Comparison of ENCODE assay signal across 22 cellular contexts in the genomic region with DNA sequence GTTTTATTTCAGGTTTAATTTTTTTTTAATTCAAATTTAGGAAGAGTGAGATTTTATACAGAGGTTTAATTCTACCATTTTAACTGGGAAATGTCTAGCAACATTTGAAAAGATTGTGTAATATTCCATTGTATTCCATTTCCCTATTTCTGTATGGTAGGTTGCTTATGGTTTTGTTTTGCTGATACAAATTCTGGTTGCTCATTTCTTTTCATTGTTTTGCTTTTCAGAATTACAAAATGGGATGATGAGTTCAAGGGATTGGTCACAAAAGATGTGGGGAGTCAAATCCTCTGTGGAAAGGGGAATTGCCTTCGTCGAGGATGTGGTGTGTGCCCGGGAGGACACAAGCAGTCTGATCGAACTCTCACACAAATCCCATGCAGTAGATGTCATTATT.
"Had no signal": no experiment of that assay in that cellular context is flagged by ENCODE, and none has a peak within 500 bp of the region (broad histone marks: within the 10 kb centered on the region; RNA-seq: fewer than 3 reads in every experiment).

No MANE protein-coding gene starts in this region.

- H3K4me3 Mint-ChIP-seq: activated naive CD8-positive, alpha-beta T cell treated with anti-CD3 and anti-CD28 coated beads for 36 hours; activated T-cell treated with anti-CD3 and anti-CD28 coated beads, Interleukin-2, amount 50 U/mL, for 4 hours; memory B cell; natural killer cell treated with Interleukin-12 subunit alpha and Interleukin-12 subunit beta and Interleukin-15 and Interleukin-18, amount 100 ng/mL, for 72 hours; stimulated activated naive CD8-positive, alpha-beta T cell treated with anti-CD3 and anti-CD28 coated beads, Interleukin-15, Interleukin-2, amounts not matched to agents 100 ng/mL and 50 ng/mL, for 24 hours had no signal

- H3K27ac ChIP-seq: coronary artery, hepatocyte, psoas muscle, tibial artery had no signal

- DNase-seq: activated CD4-positive, alpha-beta T cell treated with anti-CD3 and anti-CD28 coated beads for 1 hour; activated CD8-positive, alpha-beta memory T cell treated with anti-CD3 and anti-CD28 coated beads for 24 hours; activated CD8-positive, alpha-beta memory T cell treated with anti-CD3 and anti-CD28 coated beads, Interleukin-2, amount 50 U/mL, for 48 hours; activated naive CD4-positive, alpha-beta T cell treated with Interleukin-2 at 50 U/mL for 16 hours; activated naive CD8-positive, alpha-beta T cell treated with anti-CD3 and anti-CD28 coated beads for 36 hours; activated T-cell treated with anti-CD3 and anti-CD28 coated beads, Interleukin-2, amount 50 U/mL, for 4 hours; central memory CD4-positive, alpha-beta T cell; glutamatergic neuron; left ventricle myocardium superior; psoas muscle; spleen; stimulated activated CD4-positive, alpha-beta T cell treated with anti-CD3 and anti-CD28 coated beads, Interleukin-4, amount 100 ng/mL, for 4 hours; substantia nigra; T-cell; tibial artery had no signal

- H3K9me3 ChIP-seq: psoas muscle, right atrium auricular region, spleen, tibial artery had no signal

- H3K36me3 ChIP-seq: right atrium auricular region, tibial artery had no signal

- H3K4me3 ChIP-seq: coronary artery, hepatocyte, psoas muscle, right atrium auricular region, spleen, tibial artery had no signal

- H3K27me3 ChIP-seq: hepatocyte, right atrium auricular region, spleen, tibial artery had no signal

- H3K27ac Mint-ChIP-seq: activated naive CD8-positive, alpha-beta T cell treated with anti-CD3 and anti-CD28 coated beads for 36 hours; activated T-helper 2 cell treated with anti-CD3 and anti-CD28 coated beads, Interferon-gamma antibody, Interleukin-2, Interleukin-4, amounts not matched to agents 10 μg/mL and 5 μg/mL and 100 μg/mL, durations not matched to agents 14 hours and 24 hours and 36 hours; memory B cell; stimulated activated naive CD8-positive, alpha-beta T cell treated with anti-CD3 and anti-CD28 coated beads, Interleukin-15, Interleukin-2, amounts not matched to agents 100 ng/mL and 50 ng/mL, for 24 hours; T-cell had no signal

- ATAC-seq: left ventricle myocardium superior; natural killer cell treated with Interleukin-12 subunit alpha and Interleukin-12 subunit beta and Interleukin-15 and Interleukin-18, amount 100 ng/mL, for 72 hours; psoas muscle had no signal

- H3K36me3 Mint-ChIP-seq: memory B cell; natural killer cell treated with Interleukin-12 subunit alpha and Interleukin-12 subunit beta and Interleukin-15 and Interleukin-18, amount 100 ng/mL, for 72 hours had no signal

- H3K4me1 Mint-ChIP-seq: memory B cell had no signal

- H3K9me3 Mint-ChIP-seq: activated naive CD8-positive, alpha-beta T cell treated with anti-CD3 and anti-CD28 coated beads for 36 hours; natural killer cell treated with Interleukin-12 subunit alpha and Interleukin-12 subunit beta and Interleukin-15 and Interleukin-18, amount 100 ng/mL, for 72 hours; stimulated activated naive CD8-positive, alpha-beta T cell treated with anti-CD3 and anti-CD28 coated beads, Interleukin-15, Interleukin-2, amounts not matched to agents 100 ng/mL and 50 ng/mL, for 24 hours had no signal

- H3K27me3 Mint-ChIP-seq: natural killer cell treated with Interleukin-12 subunit alpha and Interleukin-12 subunit beta and Interleukin-15 and Interleukin-18, amount 100 ng/mL, for 72 hours; T-cell had no signal
